In the genomic region with DNA sequence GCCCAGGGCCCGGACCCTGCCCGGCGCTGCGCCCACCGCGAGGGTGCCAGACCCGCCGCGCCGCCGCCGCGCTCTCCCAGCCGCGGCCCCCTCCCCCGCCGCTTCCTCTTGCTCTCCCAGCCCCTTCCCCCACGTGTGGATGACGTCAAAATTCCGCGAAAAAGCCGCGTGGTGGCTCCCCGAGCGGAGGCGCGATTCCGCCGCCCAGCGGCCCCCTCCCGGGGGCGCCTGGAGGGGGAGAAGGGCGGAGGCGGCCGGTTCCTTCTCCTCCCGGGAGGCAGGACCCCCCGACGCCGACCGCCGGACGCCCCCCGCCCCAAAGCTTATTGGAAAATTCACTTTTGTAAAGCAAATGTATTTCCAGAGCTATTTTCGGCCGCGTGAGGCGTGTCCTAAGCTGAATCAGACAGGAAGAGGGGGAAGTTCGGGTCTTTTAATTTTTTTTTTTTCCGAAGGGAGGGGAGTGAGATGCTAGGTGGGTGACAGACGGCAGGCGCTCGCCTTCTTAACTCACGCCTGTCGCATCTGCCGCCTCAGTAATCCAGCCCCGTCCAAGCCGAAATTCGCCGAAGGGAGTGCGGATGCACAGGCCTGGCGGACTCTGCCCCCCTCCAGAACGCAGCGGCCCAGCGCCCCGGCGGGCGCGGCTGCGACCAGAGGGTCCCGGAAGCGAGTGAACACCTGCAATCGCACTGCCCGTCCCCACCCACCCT, we compare ENCODE assay signal across 1 cellular context.
TF ChIP-seq lines count a peak whose summit lies in the region.

No MANE protein-coding gene starts in this region.

TF ChIP-seq in GM12878, 131 proteins besides CTCF, POLR2A, EP300 and RAD21 (continued from another document):
- TF ChIP-seq, protein P1, sequence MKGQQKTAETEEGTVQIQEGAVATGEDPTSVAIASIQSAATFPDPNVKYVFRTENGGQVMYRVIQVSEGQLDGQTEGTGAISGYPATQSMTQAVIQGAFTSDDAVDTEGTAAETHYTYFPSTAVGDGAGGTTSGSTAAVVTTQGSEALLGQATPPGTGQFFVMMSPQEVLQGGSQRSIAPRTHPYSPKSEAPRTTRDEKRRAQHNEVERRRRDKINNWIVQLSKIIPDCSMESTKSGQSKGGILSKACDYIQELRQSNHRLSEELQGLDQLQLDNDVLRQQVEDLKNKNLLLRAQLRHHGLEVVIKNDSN (IDR thresholded peaks at IDR 0.05; ENCODE audit: borderline replicate concordance, extremely low read length, insufficient read depth, low read depth, low read length) = peak; percentile 68
- TF ChIP-seq JUND (IDR thresholded peaks at IDR 0.05; ENCODE audit: low read depth, low read length) (peak; percentile 58; the same call in 1 of the 2 replicates), ZNF217 (IDR thresholded peaks at IDR 0.05) (peak; percentile 62; the same call in 1 of the 2 replicates), LARP7 (IDR thresholded peaks at IDR 0.05) (0 out of 2 replicates have a peak, but pooled peaks have one; percentile 40), SPI1 (IDR thresholded peaks at IDR 0.05; ENCODE audit: borderline replicate concordance, insufficient read depth, low read depth, low read length) (peak; percentile 19; the same call in 1 of the 2 replicates), JUNB (IDR thresholded peaks at IDR 0.05) (no peak), SRF (IDR thresholded peaks at IDR 0.05; ENCODE audit: low read depth in 2 of 2, low read length in 2 of 2) (no peak), TAF1 (IDR thresholded peaks at IDR 0.05; ENCODE audit: borderline replicate concordance, low read depth, low read length) (no peak), CREM (IDR thresholded peaks at IDR 0.05; ENCODE audit: low read depth) (peak; percentile 93), POU2F2 (IDR thresholded peaks at IDR 0.05; ENCODE audit: borderline replicate concordance, low read depth, low read length) (0 out of 3 replicates have a peak, but pooled peaks have one; percentile 8)
- TF ChIP-seq, protein P2, sequence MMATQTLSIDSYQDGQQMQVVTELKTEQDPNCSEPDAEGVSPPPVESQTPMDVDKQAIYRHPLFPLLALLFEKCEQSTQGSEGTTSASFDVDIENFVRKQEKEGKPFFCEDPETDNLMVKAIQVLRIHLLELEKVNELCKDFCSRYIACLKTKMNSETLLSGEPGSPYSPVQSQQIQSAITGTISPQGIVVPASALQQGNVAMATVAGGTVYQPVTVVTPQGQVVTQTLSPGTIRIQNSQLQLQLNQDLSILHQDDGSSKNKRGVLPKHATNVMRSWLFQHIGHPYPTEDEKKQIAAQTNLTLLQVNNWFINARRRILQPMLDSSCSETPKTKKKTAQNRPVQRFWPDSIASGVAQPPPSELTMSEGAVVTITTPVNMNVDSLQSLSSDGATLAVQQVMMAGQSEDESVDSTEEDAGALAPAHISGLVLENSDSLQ (IDR thresholded peaks at IDR 0.05) = peak; percentile 78
- TF ChIP-seq, protein P3, sequence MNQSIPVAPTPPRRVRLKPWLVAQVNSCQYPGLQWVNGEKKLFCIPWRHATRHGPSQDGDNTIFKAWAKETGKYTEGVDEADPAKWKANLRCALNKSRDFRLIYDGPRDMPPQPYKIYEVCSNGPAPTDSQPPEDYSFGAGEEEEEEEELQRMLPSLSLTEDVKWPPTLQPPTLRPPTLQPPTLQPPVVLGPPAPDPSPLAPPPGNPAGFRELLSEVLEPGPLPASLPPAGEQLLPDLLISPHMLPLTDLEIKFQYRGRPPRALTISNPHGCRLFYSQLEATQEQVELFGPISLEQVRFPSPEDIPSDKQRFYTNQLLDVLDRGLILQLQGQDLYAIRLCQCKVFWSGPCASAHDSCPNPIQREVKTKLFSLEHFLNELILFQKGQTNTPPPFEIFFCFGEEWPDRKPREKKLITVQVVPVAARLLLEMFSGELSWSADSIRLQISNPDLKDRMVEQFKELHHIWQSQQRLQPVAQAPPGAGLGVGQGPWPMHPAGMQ (IDR thresholded peaks at IDR 0.05; ENCODE audit: borderline replicate concordance) = no peak
- TF ChIP-seq, protein P4, sequence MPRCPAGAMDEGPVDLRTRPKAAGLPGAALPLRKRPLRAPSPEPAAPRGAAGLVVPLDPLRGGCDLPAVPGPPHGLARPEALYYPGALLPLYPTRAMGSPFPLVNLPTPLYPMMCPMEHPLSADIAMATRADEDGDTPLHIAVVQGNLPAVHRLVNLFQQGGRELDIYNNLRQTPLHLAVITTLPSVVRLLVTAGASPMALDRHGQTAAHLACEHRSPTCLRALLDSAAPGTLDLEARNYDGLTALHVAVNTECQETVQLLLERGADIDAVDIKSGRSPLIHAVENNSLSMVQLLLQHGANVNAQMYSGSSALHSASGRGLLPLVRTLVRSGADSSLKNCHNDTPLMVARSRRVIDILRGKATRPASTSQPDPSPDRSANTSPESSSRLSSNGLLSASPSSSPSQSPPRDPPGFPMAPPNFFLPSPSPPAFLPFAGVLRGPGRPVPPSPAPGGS (IDR thresholded peaks at IDR 0.05; ENCODE audit: borderline replicate concordance, insufficient read depth, low read depth, low read length, poor library complexity, severe bottlenecking) = no peak
- TF ChIP-seq, protein P5, sequence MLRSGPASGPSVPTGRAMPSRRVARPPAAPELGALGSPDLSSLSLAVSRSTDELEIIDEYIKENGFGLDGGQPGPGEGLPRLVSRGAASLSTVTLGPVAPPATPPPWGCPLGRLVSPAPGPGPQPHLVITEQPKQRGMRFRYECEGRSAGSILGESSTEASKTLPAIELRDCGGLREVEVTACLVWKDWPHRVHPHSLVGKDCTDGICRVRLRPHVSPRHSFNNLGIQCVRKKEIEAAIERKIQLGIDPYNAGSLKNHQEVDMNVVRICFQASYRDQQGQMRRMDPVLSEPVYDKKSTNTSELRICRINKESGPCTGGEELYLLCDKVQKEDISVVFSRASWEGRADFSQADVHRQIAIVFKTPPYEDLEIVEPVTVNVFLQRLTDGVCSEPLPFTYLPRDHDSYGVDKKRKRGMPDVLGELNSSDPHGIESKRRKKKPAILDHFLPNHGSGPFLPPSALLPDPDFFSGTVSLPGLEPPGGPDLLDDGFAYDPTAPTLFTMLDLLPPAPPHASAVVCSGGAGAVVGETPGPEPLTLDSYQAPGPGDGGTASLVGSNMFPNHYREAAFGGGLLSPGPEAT (IDR thresholded peaks at IDR 0.05; ENCODE audit: low read depth) = peak; percentile 85
